ENCODE assay signal across 28 cellular contexts in the genomic region with DNA sequence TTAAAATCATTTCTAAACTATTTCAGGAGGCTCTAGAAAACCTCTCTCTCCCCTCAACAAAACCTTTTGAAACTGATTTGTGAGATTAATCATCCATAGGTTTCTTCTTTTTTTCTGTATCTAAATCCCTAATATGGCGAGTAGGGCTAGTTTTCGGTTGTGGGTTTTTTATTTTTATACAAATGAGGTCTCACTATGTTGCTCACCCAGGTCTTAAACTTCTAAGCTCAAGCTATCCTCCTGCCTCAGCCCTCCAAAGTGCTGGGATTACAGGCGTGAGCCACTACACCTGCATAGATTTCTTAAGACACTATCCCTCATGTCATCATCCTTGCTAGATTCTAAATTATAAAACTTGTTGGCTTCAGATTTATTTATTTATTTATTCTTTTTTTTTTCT.
"Had no signal": no experiment of that assay in that cellular context is flagged by ENCODE, and none has a peak within 500 bp of the region (broad histone marks: within the 10 kb centered on the region; RNA-seq: fewer than 3 reads in every experiment).

No MANE protein-coding gene starts in this region.

- H3K9me3 ChIP-seq: esophagus squamous epithelium, gastrocnemius medialis, heart right ventricle, left lung, lower lobe of right lung, mucosa of descending colon had no signal

- H3K27ac ChIP-seq: epithelial cell of prostate, esophagus squamous epithelium, gastrocnemius medialis, heart right ventricle, left lung, lower lobe of right lung had no signal

- H3K4me3 Mint-ChIP-seq: dendritic cell treated with granulocyte-macrophage colony-stimulating factor and Interleukin-4, amounts not matched to agents 40 ng/mL and 50 ng/mL, for 4 days; effector memory CD8-positive, alpha-beta T cell; endodermal cell; mesothelial cell of epicardium; naive B cell; naive thymus-derived CD8-positive, alpha-beta T cell had no signal

- H3K27ac Mint-ChIP-seq: dendritic cell treated with granulocyte-macrophage colony-stimulating factor and Interleukin-4, amounts not matched to agents 40 ng/mL and 50 ng/mL, for 4 days; effector memory CD8-positive, alpha-beta T cell; endodermal cell; mesothelial cell of epicardium; naive B cell; naive thymus-derived CD8-positive, alpha-beta T cell had no signal

- H3K4me1 ChIP-seq: esophagus squamous epithelium, lower lobe of right lung had no signal

- H3K4me1 Mint-ChIP-seq: endodermal cell, mesothelial cell of epicardium had no signal

- H3K27me3 Mint-ChIP-seq: dendritic cell treated with granulocyte-macrophage colony-stimulating factor and Interleukin-4, amounts not matched to agents 40 ng/mL and 50 ng/mL, for 4 days; effector memory CD8-positive, alpha-beta T cell; naive B cell; naive thymus-derived CD8-positive, alpha-beta T cell had no signal

- ATAC-seq: effector memory CD8-positive, alpha-beta T cell; esophagus mucosa; gastrocnemius medialis; heart right ventricle; left cardiac atrium; left lung; left ventricle myocardium superior; lower lobe of right lung; mucosa of descending colon; naive thymus-derived CD8-positive, alpha-beta T cell had no signal

- H3K27me3 ChIP-seq: esophagus squamous epithelium, gastrocnemius medialis, heart right ventricle, left lung had no signal

- FAIRE-seq: endometrium, islet of Langerhans, keratinocyte had no signal

- H3K4me3 ChIP-seq: esophagus squamous epithelium, gastrocnemius medialis, heart right ventricle, left lung, lower lobe of right lung, mucosa of descending colon had no signal

- H3K9me3 Mint-ChIP-seq: dendritic cell treated with granulocyte-macrophage colony-stimulating factor and Interleukin-4, amounts not matched to agents 40 ng/mL and 50 ng/mL, for 4 days; effector memory CD8-positive, alpha-beta T cell; endodermal cell; mesothelial cell of epicardium; naive B cell; naive thymus-derived CD8-positive, alpha-beta T cell had no signal

- DNase-seq: cortex of kidney; effector CD8-positive, alpha-beta T cell; effector memory CD8-positive, alpha-beta T cell; endodermal cell; erythroblast; esophagus squamous epithelium; foreskin fibroblast; foreskin melanocyte; gastrocnemius medialis; glutamatergic neuron; head of caudate nucleus; heart right ventricle; hippocampal formation; left cardiac atrium; left lung; left ventricle myocardium superior; lower lobe of right lung; mesenchymal stem cell; mucosa of descending colon; naive B cell; naive thymus-derived CD8-positive, alpha-beta T cell had no signal
